ENCODE assay signal across 15 cellular contexts in the genomic region with DNA sequence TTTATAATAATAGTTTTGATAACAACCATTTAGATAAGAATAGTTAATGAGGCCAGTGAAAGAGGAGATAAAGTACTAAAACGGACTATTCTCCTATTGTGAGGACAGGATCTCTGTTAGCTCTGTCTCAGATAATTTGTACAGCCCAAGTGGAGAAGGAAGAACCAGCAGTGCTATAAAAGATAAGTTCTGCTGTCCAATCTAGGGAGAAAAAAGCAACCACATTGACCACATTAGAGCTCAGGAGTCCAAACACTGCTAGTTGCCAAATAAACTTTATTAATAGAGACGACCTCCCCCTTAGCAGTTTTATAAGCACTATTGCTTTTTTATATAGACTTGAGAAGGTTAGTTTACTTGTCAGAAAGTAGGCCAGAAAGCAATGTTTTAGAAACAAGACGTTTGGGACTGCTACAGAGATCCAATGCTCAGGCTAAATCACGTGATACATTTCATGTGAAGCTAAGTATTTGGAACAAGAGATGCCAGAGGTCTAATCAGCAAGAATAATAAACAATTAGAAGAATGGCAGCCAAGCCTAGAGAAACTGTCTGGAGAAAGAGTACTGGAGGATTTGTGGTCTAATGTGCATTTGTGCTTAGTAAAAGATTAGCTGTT. TPM values are rescaled to one million over a fixed set of nuclear protein-coding genes. Genes with fewer than 3 reads are reported as not detected.
DNase-seq lines count a peak whose midpoint lies in the region; ATAC-seq and TF ChIP-seq lines count a peak whose summit lies in the region.
"Had no signal": no experiment of that assay in that cellular context is flagged by ENCODE, and none has a peak within 500 bp of the region (broad histone marks: within the 10 kb centered on the region; RNA-seq: fewer than 3 reads in every experiment).

No MANE protein-coding gene starts in this region.

- no peak for ATAC-seq in activated CD4-positive, CD25-positive, alpha-beta regulatory T cell treated with anti-CD3 and anti-CD28 coated beads, Interleukin-2, amount 50 U/mL, for 24 hours
- no peak for ATAC-seq in GM18498 (IDR thresholded peaks at IDR 0.05; ENCODE audit: unreplicated experiment)
- ATAC-seq in HG02763 (IDR thresholded peaks at IDR 0.05; ENCODE audit: unreplicated experiment), result no peak
- ATAC-seq in HG03354 (IDR thresholded peaks at IDR 0.05; ENCODE audit: poor library complexity, severe bottlenecking, unreplicated experiment), result no peak

- H2AFZ ChIP-seq in hepatocyte, result no peak overlapping the region

- no peaks in the 10 kb centered on the region for H3K36me3 Mint-ChIP-seq in chondrocyte (ENCODE audit: low read depth)

- H3K79me2 ChIP-seq in hepatocyte, result no peaks in the 10 kb centered on the region

- intact Hi-C loops in stomach (cut with DNase I; ENCODE audit: low total_unique reads), result no loop called here

- H3K9me3 ChIP-seq in hepatocyte (ENCODE audit: low read depth) (no peaks in the 10 kb centered on the region), stomach (no peaks in the 10 kb centered on the region)

- peak overlapping the region; percentile 20 for H3K4me2 ChIP-seq in hepatocyte

- H3K27ac Mint-ChIP-seq in chondrocyte (ENCODE audit: unreplicated experiment), result peak overlapping the region; percentile 13
- H3K27ac Mint-ChIP-seq: activated T-cell treated with anti-CD3 and anti-CD28 coated beads, Interleukin-2, amount 50 U/mL, for 24 hours had no signal

- H3K27me3 Mint-ChIP-seq in chondrocyte (ENCODE audit: low read depth), result no peaks in the 10 kb centered on the region
- H3K27me3 Mint-ChIP-seq: activated T-cell treated with anti-CD3 and anti-CD28 coated beads, Interleukin-2, amount 50 U/mL, for 24 hours had no signal

- no peaks in the 10 kb centered on the region for H4K20me1 ChIP-seq in hepatocyte (ENCODE audit: insufficient read depth, poor library complexity, severe bottlenecking)

- H3K4me3 ChIP-seq in hepatocyte (no peak overlapping the region), stomach (no peak overlapping the region)
- H3K4me3 ChIP-seq: cardiac muscle cell, lung had no signal

- H3K9me2 ChIP-seq in hepatocyte (replicated peaks; ENCODE audit: insufficient read depth), result no peaks in the 10 kb centered on the region

- peak; percentile 60 for DNase-seq in GM04503 (ENCODE audit: low read depth)
- DNase-seq in chondrocyte (ENCODE audit: low spot score), result no peak
- peak; percentile 14 for DNase-seq in hepatocyte (ENCODE audit: low spot score)
- DNase-seq in stomach, result no peak
- DNase-seq: activated T-cell treated with anti-CD3 and anti-CD28 coated beads, Interleukin-2, amount 50 U/mL, for 24 hours; foreskin melanocyte; NCI-H345; retina had no signal

- no peak overlapping the region for H3K4me3 Mint-ChIP-seq in chondrocyte (ENCODE audit: unreplicated experiment)
- H3K4me3 Mint-ChIP-seq: activated T-cell treated with anti-CD3 and anti-CD28 coated beads, Interleukin-2, amount 50 U/mL, for 24 hours had no signal

- H3K4me1 ChIP-seq in hepatocyte (ENCODE audit: insufficient read depth) (no peaks in the 10 kb centered on the region), stomach (peaks cover 0 to 21% (median 6%) of the 10 kb centered on the region in 4 donors)

- H3K27ac ChIP-seq in hepatocyte (peak overlapping the region; percentile 15), stomach (peak overlapping the region in 4 of 5 donors; percentile 5 to 69 (median 52))
- H3K27ac ChIP-seq: cardiac muscle cell, HL-60 had no signal

- TF ChIP-seq CTCF in chondrocyte (IDR thresholded peaks at IDR 0.05), result no peak
- no peak for TF ChIP-seq CTCF in hepatocyte (IDR thresholded peaks at IDR 0.05; ENCODE audit: poor library complexity)
- TF ChIP-seq CTCF in stomach (IDR thresholded peaks at IDR 0.05), result no peak

- peaks cover 31% of the 10 kb centered on the region for H3K4me1 Mint-ChIP-seq in chondrocyte (ENCODE audit: low read depth)

- H3K9me3 Mint-ChIP-seq in chondrocyte (ENCODE audit: low read depth), result no peaks in the 10 kb centered on the region
- H3K9me3 Mint-ChIP-seq: activated T-cell treated with anti-CD3 and anti-CD28 coated beads, Interleukin-2, amount 50 U/mL, for 24 hours had no signal

- no peak for TF ChIP-seq EP300 in stomach (IDR thresholded peaks at IDR 0.05)

- no peak for TF ChIP-seq POLR2A in stomach (IDR thresholded peaks at IDR 0.05)

- WGBS in hepatocyte (ENCODE audit: low lambda C conversion rate, missing lambda C conversion rate), result 37% methylated on average over 4 of the region's 4 CpGs
- WGBS in stomach, 5 donors, result 8 to 24% (median 9%) methylated on average over 4 of the region's 4 CpGs

- no peaks in the 10 kb centered on the region for H3K36me3 ChIP-seq in hepatocyte (replicated peaks; ENCODE audit: insufficient read depth, low read depth)
- no peaks in the 10 kb centered on the region for H3K36me3 ChIP-seq in stomach
- H3K36me3 ChIP-seq: cardiac muscle cell had no signal

- H3K27me3 ChIP-seq in hepatocyte (no peaks in the 10 kb centered on the region), stomach (no peaks in the 10 kb centered on the region)
- H3K27me3 ChIP-seq: cardiac muscle cell had no signal

RNA-seq across cellular contexts. Expression of a gene that starts 15.9 kb away (rescaled TPM):
- total RNA-seq in chondrocyte (0.90 to 4.2 TPM (median 1.3 TPM) in 3 replicates), hepatocyte (2.8 and 5.0 TPM in 2 replicates), stomach (10 to 100 TPM in 1 of 5 donors, 1 to 10 TPM in 4; 1.2 to 15.6 (median 1.7) TPM)
- polyA plus RNA-seq in hepatocyte (0.83 and 3.2 TPM in 2 replicates), stomach (1 to 10 TPM; 2.4 to 9.8 (median 4.4) TPM)
- total RNA-seq: cardiac muscle cell had no signal
- polyA plus RNA-seq: cardiac muscle cell had no signal

Comparison
In these comparisons a context has a peak if more than half of its experiments do, and no peak if none do; other contexts are left out.
1. DNase-seq: peak in GM04503 (single experiment) and hepatocyte (single experiment); none in chondrocyte (single experiment) and stomach (single experiment).